8 cellular contexts compared by ENCODE assay signal in the genomic region with DNA sequence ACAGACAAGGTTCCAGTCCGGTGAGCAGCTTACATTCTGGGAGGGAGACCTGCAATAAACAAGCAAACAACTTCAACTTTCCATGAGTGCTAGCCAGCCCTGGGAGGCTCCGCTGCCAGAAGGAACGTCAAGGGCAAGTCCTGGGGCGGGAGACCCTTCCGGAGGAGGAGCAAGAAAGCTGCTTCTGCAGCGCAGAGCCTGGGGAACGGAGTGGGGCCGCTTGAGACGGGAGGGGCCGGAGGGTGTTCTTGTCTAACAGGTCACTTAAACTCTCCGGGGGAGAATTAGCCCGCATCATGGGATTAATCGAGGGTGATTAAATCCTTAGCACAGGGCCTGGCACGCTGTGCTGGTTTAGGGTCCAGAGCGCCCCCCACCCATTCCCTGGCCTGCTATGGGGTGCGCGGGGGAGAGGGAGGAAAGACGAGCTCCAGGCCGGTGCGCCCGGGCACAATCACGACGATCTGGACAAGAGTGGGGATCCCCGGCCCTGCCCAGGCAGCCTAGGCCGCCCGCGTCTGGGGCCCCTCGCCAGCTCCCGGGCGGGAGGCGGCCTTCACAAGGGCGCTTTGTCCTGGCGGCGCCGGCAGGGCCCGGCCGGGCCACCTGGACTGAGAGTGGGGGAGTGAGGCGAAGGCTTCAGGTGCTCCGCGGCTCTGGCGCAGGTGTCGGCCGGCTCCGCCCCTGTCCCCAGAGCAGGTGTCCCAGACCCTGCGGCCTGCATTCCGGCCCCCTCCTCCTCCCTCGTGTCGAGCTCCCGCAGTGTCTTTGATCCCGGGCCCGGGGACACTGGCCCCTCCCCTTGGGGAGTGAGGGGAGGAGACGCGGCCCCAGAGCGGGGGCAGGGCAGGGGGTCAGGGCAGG.
DNase-seq lines count a peak whose midpoint lies in the region; ATAC-seq and TF ChIP-seq lines count a peak whose summit lies in the region.

No MANE protein-coding gene starts in this region.

- peak overlapping the region; percentile 31 for H3K9ac ChIP-seq in mucosa of stomach (ENCODE audit: low read length)

- H3K4me3 ChIP-seq in mucosa of stomach (ENCODE audit: low read length) = peak overlapping the region; percentile 25

- H3K27me3 ChIP-seq in mucosa of stomach (ENCODE audit: control insufficient read depth, insufficient read depth, low read length) = peaks cover 23% of the 10 kb centered on the region

- in situ Hi-C loops in GM13977 (cut with MboI; ENCODE audit: low pct_unique_long_range_greater_than_20kb, low sequenced_read_pairs, unreplicated experiment) = no loop called here

- peak; percentile 40 for DNase-seq in GM13977 (ENCODE audit: low spot score)
- peak; percentile 88 for DNase-seq in NCI-H345 (lab: John Stamatoyannopoulos, UW)
- DNase-seq in GM10266 (ENCODE audit: extremely low spot score) = no peak
- DNase-seq in GM19238 (ENCODE audit: insufficient read length, low spot score) = no peak
- DNase-seq in HEK293T (ENCODE audit: extremely low spot score) = no peak

- no peaks in the 10 kb centered on the region for H3K9me3 ChIP-seq in mucosa of stomach (ENCODE audit: control insufficient read depth, low read length)

- H3K27ac ChIP-seq in cingulate gyrus (ENCODE audit: low read depth, low read length) = peak overlapping the region; percentile 19

- H3K4me1 ChIP-seq in mucosa of stomach (ENCODE audit: control insufficient read depth, insufficient read depth, low read length) = peaks cover 6% of the 10 kb centered on the region

- CTCF ChIA-PET in HEK293T (lab: Yijun Ruan, JAX) = interaction anchor here (1.5 kb wide), 1 partner anchor 150 kb away, joined by 5 read pairs; no protein-coding TSS in a partner anchor

- ATAC-seq in GM21576 (IDR thresholded peaks at IDR 0.05; ENCODE audit: unreplicated experiment) = no peak

- POLR2A ChIA-PET in HEK293T (lab: Yijun Ruan, JAX) = interaction anchor here (0.5 to 1.3 kb wide), 4 partner anchors 44 to 246 kb away, joined by 3 to 4 read pairs (median 3); no protein-coding TSS in a partner anchor

- TF ChIP-seq CTCF in GM13977 (IDR thresholded peaks at IDR 0.05; ENCODE audit: extremely low read depth, insufficient read depth, missing control alignments) (no peak), GM10266 (IDR thresholded peaks at IDR 0.05; ENCODE audit: control insufficient read depth, insufficient read depth, low read depth, missing control alignments) (no peak)

- H3K36me3 ChIP-seq in mucosa of stomach (ENCODE audit: control insufficient read depth, insufficient read depth, low read length) = no peaks in the 10 kb centered on the region

TF ChIP-seq in HEK293T, 16 proteins besides CTCF, POLR2A, EP300 and RAD21:
- TF ChIP-seq TARDBP (IDR thresholded peaks at IDR 0.05) (no peak), ELF4 (IDR thresholded peaks at IDR 0.05) (no peak), FOXK2 (IDR thresholded peaks at IDR 0.05) (no peak), ZNF384 (IDR thresholded peaks at IDR 0.05) (no peak), HDGF (IDR thresholded peaks at IDR 0.05; ENCODE audit: borderline replicate concordance) (no peak), LEF1 (IDR thresholded peaks at IDR 0.05; ENCODE audit: borderline replicate concordance) (no peak), ARNT (IDR thresholded peaks at IDR 0.05) (no peak)

Comparison
In these comparisons a context has a peak if more than half of its experiments do, and no peak if none do; other contexts are left out.
1. DNase-seq: peak in GM13977 (single experiment) and NCI-H345 (single experiment); none in GM10266 (single experiment), GM19238 (single experiment) and HEK293T (single experiment).